Comparison of ENCODE assay signal across 11 cellular contexts in genomic region chr3:27454914-27455313, GRCh38. TPM values are rescaled to one million over a fixed set of nuclear protein-coding genes. Genes with fewer than 3 reads are reported as not detected.
A peak's percentile ranks its signal among the peaks of the same experiment; 100 is the strongest.
DNase-seq lines count a peak whose midpoint lies in the region; ATAC-seq and TF ChIP-seq lines count a peak whose summit lies in the region.
"Had no signal": no experiment of that assay in that cellular context is flagged by ENCODE, and none has a peak within 500 bp of the region (broad histone marks: within the 10 kb centered on the region; RNA-seq: fewer than 3 reads in every experiment).

No MANE protein-coding gene starts in this region.

- H3K4me3 ChIP-seq in DND-41 (ENCODE audit: low read depth in 1 of 2, low read length in 2 of 2) = no peak overlapping the region
- H3K4me3 ChIP-seq: lung had no signal

- H3K9ac ChIP-seq in DND-41 (ENCODE audit: low read depth, low read length) = no peak overlapping the region

- H3K4me1 ChIP-seq in DND-41 (ENCODE audit: insufficient read depth, low read length) = no peaks in the 10 kb centered on the region

- H3K27ac ChIP-seq in DND-41 (ENCODE audit: low read length) = no peak overlapping the region

- H3K36me3 ChIP-seq in DND-41 (ENCODE audit: insufficient read depth, low read length) = peaks cover 4% of the 10 kb centered on the region

- H3K9me3 ChIP-seq in DND-41 (ENCODE audit: insufficient read depth, low read length, severe bottlenecking) = no peaks in the 10 kb centered on the region

- H2AFZ ChIP-seq in DND-41 (ENCODE audit: low read depth, low read length) = no peak overlapping the region

- ATAC-seq in DND-41 (ENCODE audit: insufficient read depth, low read depth) (peak; percentile 56; the same call in 2 of the 3 replicates), GM19463 (IDR thresholded peaks at IDR 0.05; ENCODE audit: unreplicated experiment) (peak; percentile 73), HG03280 (IDR thresholded peaks at IDR 0.05; ENCODE audit: unreplicated experiment) (peak; percentile 48), HG02970 (IDR thresholded peaks at IDR 0.05; ENCODE audit: low FRiP score, unreplicated experiment) (no peak)

- peaks cover 81% of the 10 kb centered on the region for H3K79me2 ChIP-seq in DND-41 (ENCODE audit: insufficient read depth, low read length)

- no peaks in the 10 kb centered on the region for H3K27me3 ChIP-seq in DND-41 (ENCODE audit: insufficient read depth, low read length, poor library complexity)

- TF ChIP-seq CTCF in DND-41 (IDR thresholded peaks at IDR 0.05; ENCODE audit: borderline replicate concordance, extremely low read depth, low read length, poor library complexity, severe bottlenecking) = no peak

- no peak overlapping the region for H3K4me2 ChIP-seq in DND-41 (ENCODE audit: insufficient read depth, low read length)

- DNase-seq in DND-41 = no peak
- DNase-seq in dermis blood vessel endothelial cell = peak; percentile 25
- DNase-seq in cerebellum (ENCODE audit: low spot score) = no peak
- no peak for DNase-seq in SK-N-DZ (ENCODE audit: low spot score)
- no peak for DNase-seq in SW480 (ENCODE audit: low spot score)
- DNase-seq: DMS53, Right ventricle myocardium superior had no signal

- peaks cover 6% of the 10 kb centered on the region; the same call in 1 of the 2 replicates for H4K20me1 ChIP-seq in DND-41 (ENCODE audit: insufficient read depth, low read length)

RNA-seq across cellular contexts. Expression of gene SLC4A7, which starts 29.3 kb away (rescaled TPM):
- 73.2 and 79.0 TPM in 2 replicates for total RNA-seq in dermis blood vessel endothelial cell
- 206 TPM for total RNA-seq in cerebellum
- 44.7 and 50.1 TPM in 2 replicates for polyA plus RNA-seq in SK-N-DZ (2014; cell fraction: cytosol; rRNA removed)
- polyA plus RNA-seq in SK-N-DZ (2014; cell fraction: nucleus; rRNA removed) = 67.4 and 70.9 TPM in 2 replicates
